Comparison of ENCODE assay signal across 22 cellular contexts in genomic region chr22:31739795-31740201, GRCh38. TPM values are rescaled to one million over a fixed set of nuclear protein-coding genes. Genes with fewer than 3 reads are reported as not detected.
DNase-seq lines count a peak whose midpoint lies in the region; ATAC-seq and TF ChIP-seq lines count a peak whose summit lies in the region.
"Had no signal": no experiment of that assay in that cellular context is flagged by ENCODE, and none has a peak within 500 bp of the region (broad histone marks: within the 10 kb centered on the region; RNA-seq: fewer than 3 reads in every experiment).

No MANE protein-coding gene starts in this region.

- peaks cover 40% of the 10 kb centered on the region for H3K4me1 Mint-ChIP-seq in activated CD4-positive, alpha-beta T cell treated with anti-CD3 and anti-CD28 coated beads for 36 hours
- peaks cover 42% of the 10 kb centered on the region for H3K4me1 Mint-ChIP-seq in activated CD4-positive, alpha-beta T cell treated with anti-CD3 and anti-CD28 coated beads, Interleukin-2, amount 10 ng/mL, durations not matched to agents 7 days and 5 days

- H3K4me1 ChIP-seq in adrenal gland (replicated peaks in 1 of 2), result peaks cover 22 to 25% of the 10 kb centered on the region in 2 donors
- peaks cover 2 to 30% (median 13%) of the 10 kb centered on the region in 5 donors for H3K4me1 ChIP-seq in subcutaneous abdominal adipose tissue (ENCODE audit: control insufficient read depth in 5 of 5, insufficient read depth in 5 of 5, low read length in 5 of 5)
- H3K4me1 ChIP-seq in mucosa of descending colon (ENCODE audit: low read depth), result no peaks in the 10 kb centered on the region
- H3K4me1 ChIP-seq: BLaER1 had no signal

- POLR2A ChIA-PET in activated CD4-positive, alpha-beta T cell treated with anti-CD3 and anti-CD28 coated beads for 36 hours (lab: Charles Lee), result interaction anchor here (0.7 kb wide), 1 partner anchor 43 kb away, joined by 4 read pairs; no protein-coding TSS in a partner anchor
- POLR2A ChIA-PET in activated CD4-positive, alpha-beta T cell treated with anti-CD3 and anti-CD28 coated beads, Interleukin-2, amount 10 ng/mL, durations not matched to agents 7 days and 5 days (lab: Charles Lee), result interaction anchor here (0.6 kb wide), 1 partner anchor 64 kb away, joined by 3 read pairs; no protein-coding TSS in a partner anchor

- H3K9me3 ChIP-seq in adrenal gland (replicated peaks in 1 of 3) (no peaks in the 10 kb centered on the region), subcutaneous abdominal adipose tissue (ENCODE audit: control insufficient read depth in 5 of 5, low read length in 5 of 5) (no peaks in the 10 kb centered on the region), mucosa of descending colon (no peaks in the 10 kb centered on the region)
- H3K9me3 ChIP-seq: BLaER1, SK-N-SH, tibial artery had no signal

- peak overlapping the region; percentile 34 for H3K27ac Mint-ChIP-seq in activated CD4-positive, alpha-beta T cell treated with anti-CD3 and anti-CD28 coated beads for 36 hours
- H3K27ac Mint-ChIP-seq in activated CD4-positive, alpha-beta T cell treated with anti-CD3 and anti-CD28 coated beads, Interleukin-2, amount 10 ng/mL, durations not matched to agents 7 days and 5 days, result no peak overlapping the region
- H3K27ac Mint-ChIP-seq: activated naive CD8-positive, alpha-beta T cell treated with anti-CD3 and anti-CD28 coated beads, Interleukin-2, amount 10 ng/mL, durations not matched to agents 7 days and 5 days had no signal

- 14 to 39% (median 24%) methylated on average over 2 of the region's 2 CpGs for WGBS in adrenal gland, 4 donors

- H3K36me3 ChIP-seq in adrenal gland (replicated peaks in 1 of 2) (peaks cover 0 to 7% of the 10 kb centered on the region in 2 donors), subcutaneous abdominal adipose tissue (ENCODE audit: control insufficient read depth in 5 of 5, insufficient read depth in 5 of 5, low read length in 5 of 5) (peaks cover 0 to 8% (median 0%) of the 10 kb centered on the region in 5 donors), mucosa of descending colon (ENCODE audit: low read depth) (no peaks in the 10 kb centered on the region)

- ATAC-seq in activated CD4-positive, alpha-beta T cell treated with anti-CD3 and anti-CD28 coated beads for 36 hours, result no peak
- ATAC-seq in mucosa of descending colon (no peak), HG02642 (IDR thresholded peaks at IDR 0.05; ENCODE audit: poor library complexity, unreplicated experiment) (no peak)
- ATAC-seq: K562, Panc1 had no signal

- no peaks in the 10 kb centered on the region for H3K9me3 Mint-ChIP-seq in activated CD4-positive, alpha-beta T cell treated with anti-CD3 and anti-CD28 coated beads for 36 hours (ENCODE audit: low read depth)
- H3K9me3 Mint-ChIP-seq in activated CD4-positive, alpha-beta T cell treated with anti-CD3 and anti-CD28 coated beads, Interleukin-2, amount 10 ng/mL, durations not matched to agents 7 days and 5 days, result no peaks in the 10 kb centered on the region
- H3K9me3 Mint-ChIP-seq: activated naive CD8-positive, alpha-beta T cell treated with anti-CD3 and anti-CD28 coated beads, Interleukin-2, amount 10 ng/mL, durations not matched to agents 7 days and 5 days had no signal

- H3K4me3 ChIP-seq in adrenal gland, result no peak overlapping the region
- H3K4me3 ChIP-seq in subcutaneous abdominal adipose tissue (ENCODE audit: low read depth in 1 of 5, low read length in 5 of 5), result no peak overlapping the region
- H3K4me3 ChIP-seq in mucosa of descending colon, result no peak overlapping the region
- H3K4me3 ChIP-seq: BLaER1, K562, tibial artery had no signal

- H3K27me3 Mint-ChIP-seq in activated CD4-positive, alpha-beta T cell treated with anti-CD3 and anti-CD28 coated beads for 36 hours, result no peaks in the 10 kb centered on the region
- H3K27me3 Mint-ChIP-seq in activated CD4-positive, alpha-beta T cell treated with anti-CD3 and anti-CD28 coated beads, Interleukin-2, amount 10 ng/mL, durations not matched to agents 7 days and 5 days, result no peaks in the 10 kb centered on the region
- H3K27me3 Mint-ChIP-seq: activated naive CD8-positive, alpha-beta T cell treated with anti-CD3 and anti-CD28 coated beads, Interleukin-2, amount 10 ng/mL, durations not matched to agents 7 days and 5 days had no signal

- H3K36me3 Mint-ChIP-seq in activated CD4-positive, alpha-beta T cell treated with anti-CD3 and anti-CD28 coated beads for 36 hours (ENCODE audit: low read depth), result peaks cover 41% of the 10 kb centered on the region
- H3K36me3 Mint-ChIP-seq in activated CD4-positive, alpha-beta T cell treated with anti-CD3 and anti-CD28 coated beads, Interleukin-2, amount 10 ng/mL, durations not matched to agents 7 days and 5 days (ENCODE audit: low read depth), result peaks cover 35% of the 10 kb centered on the region

- H3K4me3 Mint-ChIP-seq in activated CD4-positive, alpha-beta T cell treated with anti-CD3 and anti-CD28 coated beads for 36 hours, result no peak overlapping the region
- no peak overlapping the region for H3K4me3 Mint-ChIP-seq in activated CD4-positive, alpha-beta T cell treated with anti-CD3 and anti-CD28 coated beads, Interleukin-2, amount 10 ng/mL, durations not matched to agents 7 days and 5 days
- H3K4me3 Mint-ChIP-seq: activated naive CD8-positive, alpha-beta T cell treated with anti-CD3 and anti-CD28 coated beads, Interleukin-2, amount 10 ng/mL, durations not matched to agents 7 days and 5 days had no signal

- peak overlapping the region in 4 of 5 donors; percentile 55 to 82 (median 63) for H3K27ac ChIP-seq in adrenal gland
- peak overlapping the region; percentile 14 for H3K27ac ChIP-seq in subcutaneous abdominal adipose tissue (ENCODE audit: low read depth, low read length)
- H3K27ac ChIP-seq: BLaER1, HL-60 had no signal

- no peak for TF ChIP-seq POLR2A in adrenal gland (IDR thresholded peaks at IDR 0.05)

- intact Hi-C loops in activated CD4-positive, alpha-beta T cell treated with anti-CD3 and anti-CD28 coated beads for 36 hours (cut with DNase I, micrococcal nuclease), result loop anchor here in 1 of 2 experiments (5.0 kb wide), 1 partner anchor 42 kb away; no protein-coding TSS in a partner anchor
- intact Hi-C loops in adrenal gland (cut with DNase I) (loop anchor here in 1 of 2 donors (10.0 kb wide), 1 partner anchor 55 kb away; no protein-coding TSS in a partner anchor), mucosa of descending colon (cut with DNase I, micrococcal nuclease) (no loop called here)

- H3K27me3 ChIP-seq in adrenal gland, result no peaks in the 10 kb centered on the region
- no peaks in the 10 kb centered on the region for H3K27me3 ChIP-seq in subcutaneous abdominal adipose tissue (ENCODE audit: control insufficient read depth in 5 of 5, insufficient read depth in 4 of 5, low read length in 5 of 5)
- H3K27me3 ChIP-seq: BLaER1, tibial artery had no signal

- CTCF ChIA-PET in activated CD4-positive, alpha-beta T cell treated with anti-CD3 and anti-CD28 coated beads for 36 hours (lab: Charles Lee), result interaction anchor here (0.6 to 0.7 kb wide), 2 partner anchors 127 to 211 kb away, joined by 3 read pairs; no protein-coding TSS in a partner anchor
- CTCF ChIA-PET in activated CD4-positive, alpha-beta T cell treated with anti-CD3 and anti-CD28 coated beads, Interleukin-2, amount 10 ng/mL, durations not matched to agents 7 days and 5 days (lab: Charles Lee), result no interaction called here

- peak overlapping the region in 2 of 5 donors; percentile 47 to 63 for H3K9ac ChIP-seq in subcutaneous abdominal adipose tissue (ENCODE audit: low read length in 5 of 5)
- H3K9ac ChIP-seq: BLaER1, SK-N-SH had no signal

- no peak for DNase-seq in activated CD4-positive, alpha-beta T cell treated with anti-CD3 and anti-CD28 coated beads for 36 hours
- no peak for DNase-seq in activated CD4-positive, alpha-beta T cell treated with anti-CD3 and anti-CD28 coated beads, Interleukin-2, amount 10 ng/mL, durations not matched to agents 7 days and 5 days
- DNase-seq in adrenal gland, result peak; percentile 29 to 77 (median 75)
- DNase-seq in iris pigment epithelial cell (ENCODE audit: low read depth), result peak; percentile 40
- DNase-seq in cortex of kidney (lab: John Stamatoyannopoulos, UW), result no peak
- DNase-seq in mucosa of descending colon, result no peak
- DNase-seq: activated CD4-positive, alpha-beta T cell treated with anti-CD3 and anti-CD28 coated beads, Interleukin-2, amount 50 U/mL, for 1 hour; activated naive CD8-positive, alpha-beta T cell treated with anti-CD3 and anti-CD28 coated beads, Interleukin-2, amount 10 ng/mL, durations not matched to agents 7 days and 5 days; central memory CD4-positive, alpha-beta T cell; DMS 273 treated with DMSO at 0.1 percent for 48 hours; effector CD8-positive, alpha-beta T cell; hypothalamus; NCI-H2107; NCI-H526 treated with DMSO at 0.1 percent for 48 hours; SK-N-SH; tibial artery had no signal

- TF ChIP-seq CTCF in adrenal gland (IDR thresholded peaks at IDR 0.05), result no peak
- TF ChIP-seq CTCF in mucosa of descending colon (IDR thresholded peaks at IDR 0.05), result no peak

RNA-seq across cellular contexts. Expression of gene PRR14L, which starts 10.1 kb away (rescaled TPM):
- 10 to 100 TPM; 48.2 to 52.2 TPM for total RNA-seq in activated CD4-positive, alpha-beta T cell treated with anti-CD3 and anti-CD28 coated beads for 36 hours
- total RNA-seq in activated CD4-positive, alpha-beta T cell treated with anti-CD3 and anti-CD28 coated beads, Interleukin-2, amount 10 ng/mL, durations not matched to agents 7 days and 5 days, result 10 to 100 TPM; 63.5 to 72.4 TPM
- total RNA-seq in adrenal gland (10 to 100 TPM; 15.7 to 53.6 (median 37.6) TPM), mucosa of descending colon (10 to 100 TPM; 61.7 to 64.6 (median 63.5) TPM)
- 10 to 100 TPM in 1 of 3 donors, 1 to 10 TPM in 2; 6.8 to 13.1 (median 10.0) TPM for polyA plus RNA-seq in adrenal gland

RNA-seq across cellular contexts. Expression of gene DEPDC5, which starts 14.0 kb away (rescaled TPM):
- total RNA-seq in activated CD4-positive, alpha-beta T cell treated with anti-CD3 and anti-CD28 coated beads for 36 hours, result 10 to 100 TPM; 35.3 to 47.1 TPM
- total RNA-seq in activated CD4-positive, alpha-beta T cell treated with anti-CD3 and anti-CD28 coated beads, Interleukin-2, amount 10 ng/mL, durations not matched to agents 7 days and 5 days, result 10 to 100 TPM; 39.5 to 41.1 TPM
- total RNA-seq in adrenal gland (10 to 100 TPM; 14.4 to 35.9 (median 24.2) TPM), mucosa of descending colon (10 to 100 TPM; 48.7 to 53.1 (median 49.5) TPM)
- 10 to 100 TPM; 17.1 to 20.7 (median 18.3) TPM for polyA plus RNA-seq in adrenal gland

Comparison
In these comparisons a context has a peak if more than half of its experiments do, and no peak if none do; other contexts are left out.
1. DNase-seq: peak in adrenal gland (7 of 7) and iris pigment epithelial cell (single experiment); none in activated CD4-positive, alpha-beta T cell treated with anti-CD3 and anti-CD28 coated beads for 36 hours (single experiment), activated CD4-positive, alpha-beta T cell treated with anti-CD3 and anti-CD28 coated beads, Interleukin-2, amount 10 ng/mL, durations not matched to agents 7 days and 5 days (single experiment), cortex of kidney (single experiment) and mucosa of descending colon (0 of 3).